ENCODE assay signal across 1 cellular context in genomic region chrX:102934624-102935023, GRCh38.
TF ChIP-seq lines count a peak whose summit lies in the region.

No MANE protein-coding gene starts in this region.

TF ChIP-seq in WTC11, 78 proteins besides CTCF, POLR2A, EP300 and RAD21 (continued from another document):
- TF ChIP-seq ARID4B (CRISPR knock-in tag; IDR thresholded peaks at IDR 0.05; ENCODE audit: borderline replicate concordance), result no peak
- TF ChIP-seq STAT6 (CRISPR knock-in tag; conservative IDR thresholded peaks at IDR 0.05; ENCODE audit: low read depth), result no peak
- no peak for TF ChIP-seq SOX15 (CRISPR knock-in tag; IDR thresholded peaks at IDR 0.05)
- TF ChIP-seq ZNF219 (CRISPR knock-in tag; IDR thresholded peaks at IDR 0.05; ENCODE audit: borderline replicate concordance), result no peak
- no peak for TF ChIP-seq E2F4 (CRISPR knock-in tag; IDR thresholded peaks at IDR 0.05; ENCODE audit: borderline replicate concordance, low read depth)
- no peak for TF ChIP-seq ATF6 (CRISPR knock-in tag; IDR thresholded peaks at IDR 0.05)
- TF ChIP-seq TP53 (CRISPR knock-in tag; IDR thresholded peaks at IDR 0.05), result no peak
- no peak for TF ChIP-seq GRHL2 (CRISPR knock-in tag; IDR thresholded peaks at IDR 0.05; ENCODE audit: insufficient replicate concordance, severe bottlenecking)
- TF ChIP-seq OVOL2 (CRISPR knock-in tag; IDR thresholded peaks at IDR 0.05; ENCODE audit: borderline replicate concordance), result no peak
- no peak for TF ChIP-seq GTF2I (CRISPR knock-in tag; conservative IDR thresholded peaks at IDR 0.05)
- no peak for TF ChIP-seq ELF4 (CRISPR knock-in tag; IDR thresholded peaks at IDR 0.05; ENCODE audit: low read depth)
- no peak for TF ChIP-seq PRDM15 (CRISPR knock-in tag; IDR thresholded peaks at IDR 0.05)
- TF ChIP-seq FOXJ3 (CRISPR knock-in tag; IDR thresholded peaks at IDR 0.05; ENCODE audit: borderline replicate concordance), result no peak
TF ChIP-seq in WTC11: peak in this region for 0.
